ENCODE assay signal across 8 cellular contexts in the genomic region with DNA sequence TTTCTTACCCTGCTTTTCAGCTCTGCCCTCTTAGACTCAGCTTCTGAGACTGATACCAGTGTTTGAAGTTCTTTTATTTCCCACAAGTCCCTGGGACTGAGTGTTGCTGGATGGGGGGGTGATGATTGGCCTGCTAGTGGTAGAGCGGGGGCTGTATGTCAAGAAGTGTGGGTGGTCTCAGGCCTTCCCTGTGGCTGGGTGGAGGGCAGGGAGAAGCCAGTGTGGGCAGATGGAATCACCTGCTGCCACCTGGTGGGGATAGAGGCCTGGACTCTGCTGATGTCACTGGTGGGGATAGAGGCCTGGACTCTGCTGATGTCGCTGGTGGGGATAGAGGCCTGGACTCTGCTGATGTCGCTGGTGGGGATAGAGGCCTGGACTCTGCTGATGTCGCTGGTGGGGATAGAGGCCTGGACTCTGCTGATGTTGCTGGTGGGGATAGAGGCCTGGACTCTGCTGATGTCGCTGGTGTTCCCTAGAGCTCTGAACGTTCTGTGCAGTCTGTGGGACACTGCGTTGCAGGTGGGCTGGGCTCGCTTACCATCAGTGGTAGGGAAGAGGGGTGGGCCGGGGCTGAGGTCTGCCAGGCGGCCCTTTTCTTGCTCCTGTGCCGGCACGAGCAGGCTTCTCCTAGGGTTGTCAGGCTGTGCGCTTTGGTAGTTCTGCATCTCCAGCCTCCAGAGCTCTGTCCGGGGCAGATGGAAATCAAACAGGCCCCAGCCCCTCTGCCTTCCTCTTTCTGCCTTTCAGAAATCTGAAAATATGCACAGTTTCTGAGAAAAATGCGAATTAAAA.
DNase-seq lines count a peak whose midpoint lies in the region; ATAC-seq and TF ChIP-seq lines count a peak whose summit lies in the region.

No MANE protein-coding gene starts in this region.

- peaks cover 72% of the 10 kb centered on the region for H3K4me1 ChIP-seq in GM23338 (ENCODE audit: insufficient read depth)
- peaks cover 15% of the 10 kb centered on the region for H3K4me1 ChIP-seq in body of pancreas

- 0 out of 3 replicates have a peak, but pooled peaks cover 2% of the 10 kb centered on the region for H3K36me3 Mint-ChIP-seq in GM23338 (ENCODE audit: low read depth)

- no peak overlapping the region for H2AFZ ChIP-seq in GM23338

- no peak overlapping the region for H3K27ac ChIP-seq in GM23338 (ENCODE audit: low read depth)
- H3K27ac ChIP-seq in body of pancreas = no peak overlapping the region

- peaks cover 84% of the 10 kb centered on the region for H3K79me2 ChIP-seq in GM23338 (replicated peaks; ENCODE audit: insufficient read depth)

- TF ChIP-seq CTCF in GM23338 (conservative IDR thresholded peaks at IDR 0.05; ENCODE audit: low read depth in 2 of 2) (peak; percentile 44 to 81), body of pancreas (IDR thresholded peaks at IDR 0.05) (peak; percentile 7 to 45 (median 30))

- H3K27me3 ChIP-seq in GM23338 (ENCODE audit: insufficient read depth) = no peaks in the 10 kb centered on the region
- H3K27me3 ChIP-seq in body of pancreas = no peaks in the 10 kb centered on the region

- DNase-seq in D341Med (ENCODE audit: low spot score) (peak; percentile 73), GM23338 (ENCODE audit: low spot score) (peak; percentile 64), RKO (ENCODE audit: low spot score) (peak; percentile 23), body of pancreas (peak in 3 of 4 donors; percentile 45 to 62 (median 47)), left kidney (ENCODE audit: low read depth, low spot score) (peak; percentile 85), NCI-H1048 (lab: John Stamatoyannopoulos, UW) (no peak), NCI-H1930 (lab: John Stamatoyannopoulos, UW) (no peak)
- peak; percentile 24 for DNase-seq in stimulated activated naive CD4-positive, alpha-beta T cell treated with Interleukin-2 at 50 U/mL for 16 hours (lab: John Stamatoyannopoulos, UW)

- H3K4me2 ChIP-seq in GM23338 = peak overlapping the region; percentile 64

- H3K9me3 Mint-ChIP-seq in GM23338 = no peaks in the 10 kb centered on the region; the same call in 2 of the 3 replicates

- H3K4me3 ChIP-seq in GM23338 (no peak overlapping the region), body of pancreas (no peak overlapping the region)

- peaks cover 25% of the 10 kb centered on the region for H3K27me3 Mint-ChIP-seq in GM23338 (ENCODE audit: insufficient read depth, low read depth, poor library complexity)

- peaks cover 87% of the 10 kb centered on the region for H3K4me1 Mint-ChIP-seq in GM23338

- H3K27ac Mint-ChIP-seq in GM23338 = peak overlapping the region; percentile 87

- peaks cover 4% of the 10 kb centered on the region; the same call in 1 of the 2 replicates for H3F3A ChIP-seq in GM23338 (replicated peaks; ENCODE audit: low read depth)

- 79 to 84% methylated on average over 15 of the region's 15 CpGs for WGBS in body of pancreas, 2 donors

- intact Hi-C loops in body of pancreas (cut with DNase I) = loop anchor here (10.0 kb wide), 1 partner anchor 152 kb away; no protein-coding TSS in a partner anchor

- ATAC-seq in GM23338 (peak; percentile 53), body of pancreas (peak; percentile 53)

- H3K4me3 Mint-ChIP-seq in GM23338 = peak overlapping the region; percentile 48; the same call in 2 of the 3 replicates

- no peak for TF ChIP-seq POLR2A in body of pancreas (IDR thresholded peaks at IDR 0.05)

- H3K9me3 ChIP-seq in body of pancreas = no peaks in the 10 kb centered on the region

- no peaks in the 10 kb centered on the region for H3K9me2 ChIP-seq in GM23338 (ENCODE audit: insufficient read depth)

- H3K36me3 ChIP-seq in GM23338 (ENCODE audit: insufficient read depth) (no peaks in the 10 kb centered on the region), body of pancreas (replicated peaks in 1 of 2; ENCODE audit: insufficient read depth in 1 of 2, low read depth in 2 of 2) (no peaks in the 10 kb centered on the region)

- peaks cover 21% of the 10 kb centered on the region for H4K20me1 ChIP-seq in GM23338 (replicated peaks; ENCODE audit: insufficient read depth)

TF ChIP-seq in GM23338, 12 proteins besides CTCF, POLR2A, EP300 and RAD21 (continues in another document):
- no peak for TF ChIP-seq EZH2phosphoT487 (IDR thresholded peaks at IDR 0.05; ENCODE audit: unreplicated experiment)
- no peak for TF ChIP-seq EZH2 (IDR thresholded peaks at IDR 0.05; ENCODE audit: low read depth, unreplicated experiment)
- TF ChIP-seq, protein P1, sequence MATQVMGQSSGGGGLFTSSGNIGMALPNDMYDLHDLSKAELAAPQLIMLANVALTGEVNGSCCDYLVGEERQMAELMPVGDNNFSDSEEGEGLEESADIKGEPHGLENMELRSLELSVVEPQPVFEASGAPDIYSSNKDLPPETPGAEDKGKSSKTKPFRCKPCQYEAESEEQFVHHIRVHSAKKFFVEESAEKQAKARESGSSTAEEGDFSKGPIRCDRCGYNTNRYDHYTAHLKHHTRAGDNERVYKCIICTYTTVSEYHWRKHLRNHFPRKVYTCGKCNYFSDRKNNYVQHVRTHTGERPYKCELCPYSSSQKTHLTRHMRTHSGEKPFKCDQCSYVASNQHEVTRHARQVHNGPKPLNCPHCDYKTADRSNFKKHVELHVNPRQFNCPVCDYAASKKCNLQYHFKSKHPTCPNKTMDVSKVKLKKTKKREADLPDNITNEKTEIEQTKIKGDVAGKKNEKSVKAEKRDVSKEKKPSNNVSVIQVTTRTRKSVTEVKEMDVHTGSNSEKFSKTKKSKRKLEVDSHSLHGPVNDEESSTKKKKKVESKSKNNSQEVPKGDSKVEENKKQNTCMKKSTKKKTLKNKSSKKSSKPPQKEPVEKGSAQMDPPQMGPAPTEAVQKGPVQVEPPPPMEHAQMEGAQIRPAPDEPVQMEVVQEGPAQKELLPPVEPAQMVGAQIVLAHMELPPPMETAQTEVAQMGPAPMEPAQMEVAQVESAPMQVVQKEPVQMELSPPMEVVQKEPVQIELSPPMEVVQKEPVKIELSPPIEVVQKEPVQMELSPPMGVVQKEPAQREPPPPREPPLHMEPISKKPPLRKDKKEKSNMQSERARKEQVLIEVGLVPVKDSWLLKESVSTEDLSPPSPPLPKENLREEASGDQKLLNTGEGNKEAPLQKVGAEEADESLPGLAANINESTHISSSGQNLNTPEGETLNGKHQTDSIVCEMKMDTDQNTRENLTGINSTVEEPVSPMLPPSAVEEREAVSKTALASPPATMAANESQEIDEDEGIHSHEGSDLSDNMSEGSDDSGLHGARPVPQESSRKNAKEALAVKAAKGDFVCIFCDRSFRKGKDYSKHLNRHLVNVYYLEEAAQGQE (IDR thresholded peaks at IDR 0.05; ENCODE audit: unreplicated experiment) = no peak
- no peak for TF ChIP-seq ZNF331 (CRISPR knock-in tag; IDR thresholded peaks at IDR 0.05; ENCODE audit: low read depth)
- TF ChIP-seq, protein P2, sequence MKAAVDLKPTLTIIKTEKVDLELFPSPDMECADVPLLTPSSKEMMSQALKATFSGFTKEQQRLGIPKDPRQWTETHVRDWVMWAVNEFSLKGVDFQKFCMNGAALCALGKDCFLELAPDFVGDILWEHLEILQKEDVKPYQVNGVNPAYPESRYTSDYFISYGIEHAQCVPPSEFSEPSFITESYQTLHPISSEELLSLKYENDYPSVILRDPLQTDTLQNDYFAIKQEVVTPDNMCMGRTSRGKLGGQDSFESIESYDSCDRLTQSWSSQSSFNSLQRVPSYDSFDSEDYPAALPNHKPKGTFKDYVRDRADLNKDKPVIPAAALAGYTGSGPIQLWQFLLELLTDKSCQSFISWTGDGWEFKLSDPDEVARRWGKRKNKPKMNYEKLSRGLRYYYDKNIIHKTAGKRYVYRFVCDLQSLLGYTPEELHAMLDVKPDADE (IDR thresholded peaks at IDR 0.05) = no peak
- no peak for TF ChIP-seq STAT1 (IDR thresholded peaks at IDR 0.05; ENCODE audit: unreplicated experiment)
- TF ChIP-seq JUNB (IDR thresholded peaks at IDR 0.05; ENCODE audit: unreplicated experiment) = no peak

Comparison
In these comparisons a context has a peak if more than half of its experiments do, and no peak if none do; other contexts are left out.
1. DNase-seq: peak in D341Med (single experiment), GM23338 (single experiment), RKO (single experiment), body of pancreas (3 of 4), left kidney (single experiment) and stimulated activated naive CD4-positive, alpha-beta T cell treated with Interleukin-2 at 50 U/mL for 16 hours (single experiment); none in NCI-H1048 (single experiment) and NCI-H1930 (0 of 2).